10 cellular contexts compared by ENCODE assay signal in the genomic region with DNA sequence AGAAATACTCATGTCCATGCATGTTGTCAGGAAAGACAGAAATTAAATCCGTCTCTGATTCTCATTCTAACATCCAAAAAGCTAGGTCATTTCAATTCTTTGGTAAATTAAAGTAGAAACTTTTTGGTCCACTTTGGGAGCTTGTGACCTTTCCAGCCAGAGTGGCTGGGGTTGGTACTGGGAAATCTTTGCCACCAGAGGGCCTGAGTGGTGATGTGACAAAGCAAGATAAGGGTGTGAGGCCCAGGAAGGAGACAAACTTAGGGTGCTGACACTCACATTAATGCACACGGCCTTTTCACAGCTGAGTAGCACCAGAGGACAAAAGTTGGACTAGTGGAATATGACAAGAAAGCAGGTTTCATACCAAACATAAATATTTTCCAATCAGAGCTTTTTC.
DNase-seq lines count a peak whose midpoint lies in the region; ATAC-seq and TF ChIP-seq lines count a peak whose summit lies in the region.
"Had no signal": no experiment of that assay in that cellular context is flagged by ENCODE, and none has a peak within 500 bp of the region (broad histone marks: within the 10 kb centered on the region; RNA-seq: fewer than 3 reads in every experiment).

No MANE protein-coding gene starts in this region.

- H3K4me1 ChIP-seq in Caco-2, result peaks cover 6% of the 10 kb centered on the region
- no peaks in the 10 kb centered on the region for H3K4me1 ChIP-seq in HCT116 (ENCODE audit: control insufficient read depth in 1 of 2, insufficient read depth in 2 of 2, low read length in 2 of 2)
- no peaks in the 10 kb centered on the region for H3K4me1 ChIP-seq in effector memory CD4-positive, alpha-beta T cell (ENCODE audit: control insufficient read depth, insufficient read depth, low read length, poor library complexity, severe bottlenecking)

- H3K9me2 ChIP-seq in HCT116 (ENCODE audit: insufficient read depth), result no peaks in the 10 kb centered on the region

- peak; percentile 89 for ATAC-seq in HCT116
- ATAC-seq in GM18519 (IDR thresholded peaks at IDR 0.05; ENCODE audit: low FRiP score, unreplicated experiment), result no peak

- no peaks in the 10 kb centered on the region for H3K27me3 ChIP-seq in Caco-2 (replicated peaks; ENCODE audit: control insufficient read depth, insufficient read depth, low read length)
- H3K27me3 ChIP-seq in HCT116 (ENCODE audit: insufficient read depth, low read length), result no peaks in the 10 kb centered on the region
- no peaks in the 10 kb centered on the region for H3K27me3 ChIP-seq in kidney epithelial cell (ENCODE audit: control insufficient read depth, insufficient read depth, low read length)
- no peaks in the 10 kb centered on the region for H3K27me3 ChIP-seq in effector memory CD4-positive, alpha-beta T cell (replicated peaks; ENCODE audit: control insufficient read depth, insufficient read depth, low read length, poor library complexity, severe bottlenecking)
- H3K27me3 ChIP-seq: heart left ventricle, stomach had no signal

- H3K27ac Mint-ChIP-seq in Caco-2 (ENCODE audit: unreplicated experiment), result no peak overlapping the region

- TF ChIP-seq CTCF in Caco-2 (IDR thresholded peaks at IDR 0.05; ENCODE audit: insufficient read depth in 1 of 2, low read depth in 1 of 2, low read length in 1 of 2, severe bottlenecking in 1 of 2, unreplicated experiment in 1 of 2) (peak; percentile 14 to 61), HCT116 (IDR thresholded peaks at IDR 0.05 in 2 of 3, conservative IDR thresholded peaks at IDR 0.05 in 1 of 3; ENCODE audit: borderline replicate concordance in 1 of 3, insufficient read depth in 1 of 3, low read depth in 2 of 3, low read length in 2 of 3) (peak; percentile 30 to 57 (median 52); a peak in 5 of 6 replicates), VCaP (conservative IDR thresholded peaks at IDR 0.05) (peak; percentile 11; the same call in 1 of the 2 replicates), kidney epithelial cell (IDR thresholded peaks at IDR 0.05; ENCODE audit: insufficient read depth, low read length, poor library complexity, severe bottlenecking) (peak; percentile 28)

- no peak overlapping the region for H3K9ac ChIP-seq in HCT116 (ENCODE audit: low read length)

- BruUV-seq in Caco-2 (replicated peaks; lab: Mats Ljungman, UMichigan) (no TSS peak), HCT116 (replicated peaks; lab: Mats Ljungman, UMichigan) (no TSS peak)

- intact Hi-C loops in Caco-2 (cut with micrococcal nuclease; ENCODE audit: unreplicated experiment), result loop anchor here (1.0 to 5.0 kb wide), 2 partner anchors 184 to 338 kb away; no protein-coding TSS in a partner anchor
- intact Hi-C loops in HCT116 (cut with micrococcal nuclease), result loop anchor here (1.0 kb wide), 2 partner anchors 184 to 340 kb away; no protein-coding TSS in a partner anchor

- H3K36me3 Mint-ChIP-seq in Caco-2 (ENCODE audit: insufficient read depth, unreplicated experiment), result no peaks in the 10 kb centered on the region

- TF ChIP-seq RAD21 in HCT116 (IDR thresholded peaks at IDR 0.05; ENCODE audit: low read depth), result no peak; the same call in 1 of the 2 replicates

- H3K9me3 ChIP-seq in Caco-2, result no peaks in the 10 kb centered on the region
- H3K9me3 ChIP-seq in HCT116 (ENCODE audit: control insufficient read depth in 1 of 2, insufficient read depth in 1 of 2, low read depth in 1 of 2, low read length in 2 of 2), result no peaks in the 10 kb centered on the region
- no peaks in the 10 kb centered on the region for H3K9me3 ChIP-seq in effector memory CD4-positive, alpha-beta T cell (ENCODE audit: control insufficient read depth, low read length)
- H3K9me3 ChIP-seq: heart left ventricle, stomach had no signal

- no peaks in the 10 kb centered on the region for H4K20me1 ChIP-seq in HCT116 (ENCODE audit: insufficient read depth)

- H3K4me2 ChIP-seq in HCT116 (ENCODE audit: low read length), result no peak overlapping the region

- POLR2A ChIA-PET in Caco-2 (lab: Charles Lee) (no interaction called here), HCT116 (lab: Charles Lee) (no interaction called here)

- H3K4me3 ChIP-seq in Caco-2 (ENCODE audit: low read depth, low read length) (no peak overlapping the region), HCT116 (replicated peaks in 1 of 2; ENCODE audit: low read depth in 1 of 2, low read length in 2 of 2) (no peak overlapping the region), kidney epithelial cell (ENCODE audit: low read depth, low read length) (no peak overlapping the region)
- no peak overlapping the region for H3K4me3 ChIP-seq in effector memory CD4-positive, alpha-beta T cell (ENCODE audit: insufficient read depth, low read depth, low read length, poor library complexity, severe bottlenecking)
- H3K4me3 ChIP-seq: heart left ventricle, stomach had no signal

- H3K27me3 Mint-ChIP-seq in Caco-2 (ENCODE audit: insufficient read depth, unreplicated experiment), result peaks cover 3% of the 10 kb centered on the region

- TF ChIP-seq POLR2A in HCT116 (IDR thresholded peaks at IDR 0.05; ENCODE audit: borderline replicate concordance, extremely low read depth, insufficient read depth, insufficient read length), result no peak

- H3K79me2 ChIP-seq in HCT116 (ENCODE audit: insufficient read depth, low read length), result no peaks in the 10 kb centered on the region

- no peak overlapping the region for H3K27ac ChIP-seq in HCT116 (ENCODE audit: low read depth, low read length)
- peak overlapping the region; percentile 57 for H3K27ac ChIP-seq in VCaP
- no peak overlapping the region for H3K27ac ChIP-seq in effector memory CD4-positive, alpha-beta T cell (ENCODE audit: insufficient read depth, low read length, poor library complexity, severe bottlenecking)
- H3K27ac ChIP-seq: heart left ventricle, stomach had no signal

- DNase-seq in Caco-2, result peak in 1 of 2 experiments; percentile 40
- peak; percentile 6 for DNase-seq in HCT116 (ENCODE audit: low read depth, low spot score)
- DNase-seq in kidney epithelial cell (ENCODE audit: low read depth), result no peak
- no peak for DNase-seq in effector memory CD4-positive, alpha-beta T cell
- no peak for DNase-seq in SIG-M5 treated with dmso at 0.1 percent for 504 hours (lab: John Stamatoyannopoulos, UW; ENCODE audit: unreplicated experiment)
- no peak for DNase-seq in NK-92 (lab: John Stamatoyannopoulos, UW; ENCODE audit: unreplicated experiment)
- DNase-seq: stomach had no signal

- RAD21 ChIA-PET in HCT116 (lab: Charles Lee; ENCODE audit: low non-redundant PET in 1 of 2, low total read pairs in 2 of 2, uncharacterized antibody in 2 of 2, unreplicated experiment in 2 of 2), result interaction anchor here (0.6 to 1.9 kb wide), 4 partner anchors 184 to 465 kb away, joined by 3 to 12 read pairs (median 7); no protein-coding TSS in a partner anchor

- H3K4me1 Mint-ChIP-seq in Caco-2 (ENCODE audit: low read depth, unreplicated experiment), result peaks cover 8% of the 10 kb centered on the region

- no peaks in the 10 kb centered on the region for H3K36me3 ChIP-seq in Caco-2 (ENCODE audit: control insufficient read depth, insufficient read depth, low read length)
- no peaks in the 10 kb centered on the region for H3K36me3 ChIP-seq in HCT116 (ENCODE audit: control insufficient read depth in 1 of 2, insufficient read depth in 2 of 2, low read length in 2 of 2)
- H3K36me3 ChIP-seq in kidney epithelial cell (ENCODE audit: control insufficient read depth, insufficient read depth, low read length), result no peaks in the 10 kb centered on the region
- no peaks in the 10 kb centered on the region for H3K36me3 ChIP-seq in effector memory CD4-positive, alpha-beta T cell (ENCODE audit: control insufficient read depth, insufficient read depth, low read length)

- H2AFZ ChIP-seq in HCT116 (ENCODE audit: low read depth, low read length, poor library complexity, severe bottlenecking), result no peak overlapping the region

- no peak overlapping the region for H3K4me3 Mint-ChIP-seq in Caco-2 (ENCODE audit: unreplicated experiment)

- CTCF ChIA-PET in Caco-2 (lab: Charles Lee), result interaction anchor here (1.0 to 2.2 kb wide), 6 partner anchors 17 to 458 kb away, joined by 3 to 20 read pairs (median 4); no protein-coding TSS in a partner anchor
- CTCF ChIA-PET in HCT116 (lab: Charles Lee), result interaction anchor here (0.6 to 12.0 kb wide), 14 partner anchors 9 to 414 kb away, joined by 3 to 237 read pairs (median 6); no protein-coding TSS in a partner anchor

- H3K9me3 Mint-ChIP-seq in Caco-2 (ENCODE audit: unreplicated experiment), result no peaks in the 10 kb centered on the region

TF ChIP-seq in HCT116, 20 proteins besides CTCF, POLR2A, EP300 and RAD21:
- TF ChIP-seq ZNF274 (IDR thresholded peaks at IDR 0.05; ENCODE audit: low read depth, low read length), result no peak
- no peak for TF ChIP-seq SP1 (IDR thresholded peaks at IDR 0.05; ENCODE audit: low read depth)
- no peak for TF ChIP-seq FOSL1 (IDR thresholded peaks at IDR 0.05; ENCODE audit: low read depth)
- TF ChIP-seq TCF7L2 (IDR thresholded peaks at IDR 0.05; ENCODE audit: borderline replicate concordance, extremely low read depth, insufficient read depth, insufficient read length), result no peak
- TF ChIP-seq SRF (IDR thresholded peaks at IDR 0.05; ENCODE audit: low read depth), result no peak
- TF ChIP-seq CBX3 (IDR thresholded peaks at IDR 0.05; ENCODE audit: low read depth), result no peak
- TF ChIP-seq JUND (IDR thresholded peaks at IDR 0.05), result no peak
- no peak for TF ChIP-seq ATF3 (IDR thresholded peaks at IDR 0.05)
- no peak for TF ChIP-seq ELF1 (IDR thresholded peaks at IDR 0.05; ENCODE audit: borderline replicate concordance, low read depth)
- no peak for TF ChIP-seq EZH2 (IDR thresholded peaks at IDR 0.05)
- TF ChIP-seq YY1 (IDR thresholded peaks at IDR 0.05; ENCODE audit: extremely low read depth, insufficient replicate concordance, low read depth, low read length), result no peak
- no peak for TF ChIP-seq MAX (IDR thresholded peaks at IDR 0.05)
